In the genomic region with DNA sequence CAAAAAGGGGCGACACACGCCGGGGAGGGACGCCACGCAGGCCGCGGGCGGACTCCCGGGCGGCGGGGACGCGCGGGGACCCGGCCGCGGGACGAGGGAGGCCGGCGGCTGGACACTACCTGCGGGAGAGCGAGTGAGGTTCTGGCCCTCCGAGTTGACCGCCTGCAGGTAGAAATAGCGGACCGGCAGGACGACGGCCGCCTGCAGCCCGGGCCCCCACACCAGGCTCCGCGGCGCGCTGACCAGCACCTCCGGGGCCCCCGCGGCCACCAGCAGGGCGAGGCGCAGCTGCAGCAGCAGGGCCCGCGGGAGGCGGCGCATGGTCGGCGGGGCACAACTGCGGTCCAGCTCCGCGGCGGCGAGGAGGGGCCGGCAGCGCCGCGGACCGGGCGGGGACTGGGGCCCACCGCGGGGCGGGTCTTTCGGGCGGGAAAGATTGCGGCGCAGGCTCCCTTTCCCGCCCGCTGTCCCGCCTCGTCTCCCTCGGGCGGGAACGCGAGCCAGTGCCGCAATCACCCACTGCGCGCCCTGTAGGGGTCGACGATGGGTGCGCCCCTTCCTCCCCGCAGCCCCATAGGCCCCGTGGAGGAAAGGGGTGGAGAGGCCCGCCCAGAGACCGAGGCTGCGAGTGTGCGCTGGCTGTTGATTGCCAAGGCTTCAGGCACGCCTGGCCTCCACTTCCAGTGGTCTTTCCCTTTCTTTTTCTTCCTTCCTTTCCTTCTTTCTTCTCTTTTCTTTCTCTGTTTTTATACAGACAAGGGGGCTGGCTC, we compare ENCODE assay signal across 8 cellular contexts. TPM values are rescaled to one million over a fixed set of nuclear protein-coding genes. Genes with fewer than 3 reads are reported as not detected.
DNase-seq lines count a peak whose midpoint lies in the region; ATAC-seq, FAIRE-seq and TF ChIP-seq lines count a peak whose summit lies in the region.

A gene with protein sequence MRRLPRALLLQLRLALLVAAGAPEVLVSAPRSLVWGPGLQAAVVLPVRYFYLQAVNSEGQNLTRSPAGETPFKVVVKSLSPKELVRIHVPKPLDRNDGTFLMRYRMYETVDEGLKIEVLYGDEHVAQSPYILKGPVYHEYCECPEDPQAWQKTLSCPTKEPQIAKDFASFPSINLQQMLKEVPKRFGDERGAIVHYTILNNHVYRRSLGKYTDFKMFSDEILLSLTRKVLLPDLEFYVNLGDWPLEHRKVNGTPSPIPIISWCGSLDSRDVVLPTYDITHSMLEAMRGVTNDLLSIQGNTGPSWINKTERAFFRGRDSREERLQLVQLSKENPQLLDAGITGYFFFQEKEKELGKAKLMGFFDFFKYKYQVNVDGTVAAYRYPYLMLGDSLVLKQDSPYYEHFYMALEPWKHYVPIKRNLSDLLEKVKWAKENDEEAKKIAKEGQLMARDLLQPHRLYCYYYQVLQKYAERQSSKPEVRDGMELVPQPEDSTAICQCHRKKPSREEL (minus strand): TSS at position 339 of the 770 bp plus-strand sequence. CDS start 18 bp downstream, at position 321.

- intact Hi-C loops in kidney (cut with DNase I), result no loop called here

- H3K4me1 ChIP-seq in kidney (ENCODE audit: control insufficient read depth in 1 of 2, insufficient read depth in 1 of 2, low read depth in 1 of 2, low read length in 2 of 2), result peaks cover 4 to 10% of the 10 kb centered on the region in 2 donors

- no peaks in the 10 kb centered on the region for H3K9me3 ChIP-seq in kidney (ENCODE audit: control insufficient read depth in 1 of 2, low read length in 2 of 2)

- H3K9ac ChIP-seq in kidney (ENCODE audit: low read length in 2 of 2), result peak within 1 kb of the TSS; percentile 85 to 96

- no peak for FAIRE-seq in kidney (lab: Jason Lieb, UNC)

- H3K9me3 Mint-ChIP-seq in chondrocyte (ENCODE audit: low read depth), result no peaks in the 10 kb centered on the region

- TF ChIP-seq CTCF in chondrocyte (IDR thresholded peaks at IDR 0.05) (peak; percentile 30), kidney (IDR thresholded peaks at IDR 0.05; ENCODE audit: borderline replicate concordance, extremely low read depth, insufficient read depth) (peak; percentile 2)

- H3K36me3 Mint-ChIP-seq in chondrocyte (ENCODE audit: low read depth), result no peaks in the 10 kb centered on the region

- H3K27ac ChIP-seq in kidney (ENCODE audit: low read depth in 2 of 2, low read length in 2 of 2), result peak within 1 kb of the TSS; percentile 97 to 100

- H3K4me3 Mint-ChIP-seq in chondrocyte (ENCODE audit: unreplicated experiment), result peak within 1 kb of the TSS; percentile 94

- peaks cover 20% of the 10 kb centered on the region for H3K4me1 Mint-ChIP-seq in chondrocyte (ENCODE audit: low read depth)

- H3K27me3 Mint-ChIP-seq in chondrocyte (ENCODE audit: low read depth), result no peaks in the 10 kb centered on the region

- DNase-seq in NCI-H524 (lab: John Stamatoyannopoulos, UW) (peak; percentile 20 to 54), NCI-H524 treated with DMSO at 0.1 percent for 48 hours (lab: John Stamatoyannopoulos, UW) (no peak), NCI-H2171 (lab: John Stamatoyannopoulos, UW) (peak; percentile 54), chondrocyte (ENCODE audit: low spot score) (peak; percentile 88), kidney (peak; percentile 88)
- peak; percentile 59 for DNase-seq in activated CD4-positive, CD25-positive, alpha-beta regulatory T cell treated with anti-CD3 and anti-CD28 coated beads, Interleukin-2, amount 50 U/mL, for 72 hours
- peak; percentile 10 to 25 (median 15) for DNase-seq in stimulated activated CD4-positive, alpha-beta T cell treated with anti-CD3 and anti-CD28 coated beads, Interleukin-12 subunit alpha, Interleukin-12 subunit beta, amount 100 ng/mL, for 48 hours (ENCODE audit: low read depth in 2 of 3, low spot score in 1 of 3)

- H3K27ac Mint-ChIP-seq in chondrocyte (ENCODE audit: unreplicated experiment), result peak within 1 kb of the TSS; percentile 99

- H3K36me3 ChIP-seq in kidney (ENCODE audit: control insufficient read depth in 1 of 2, insufficient read depth in 2 of 2, low read length in 2 of 2), result no peaks in the 10 kb centered on the region

- peak; percentile 47 for ATAC-seq in HG02870 (IDR thresholded peaks at IDR 0.05; ENCODE audit: unreplicated experiment)

- peak within 1 kb of the TSS; percentile 80 to 98 for H3K4me3 ChIP-seq in kidney (ENCODE audit: low read length in 2 of 2)

RNA-seq across cellular contexts. Expression of the gene that starts here (rescaled TPM):
- total RNA-seq in chondrocyte (57.9 to 74.8 TPM (median 60.0 TPM) in 3 replicates), kidney (22.0 TPM)
- 13.6 TPM for polyA plus RNA-seq in kidney (ENCODE audit: insufficient read depth, low read depth, low replicate concordance)
